In the genomic region with DNA sequence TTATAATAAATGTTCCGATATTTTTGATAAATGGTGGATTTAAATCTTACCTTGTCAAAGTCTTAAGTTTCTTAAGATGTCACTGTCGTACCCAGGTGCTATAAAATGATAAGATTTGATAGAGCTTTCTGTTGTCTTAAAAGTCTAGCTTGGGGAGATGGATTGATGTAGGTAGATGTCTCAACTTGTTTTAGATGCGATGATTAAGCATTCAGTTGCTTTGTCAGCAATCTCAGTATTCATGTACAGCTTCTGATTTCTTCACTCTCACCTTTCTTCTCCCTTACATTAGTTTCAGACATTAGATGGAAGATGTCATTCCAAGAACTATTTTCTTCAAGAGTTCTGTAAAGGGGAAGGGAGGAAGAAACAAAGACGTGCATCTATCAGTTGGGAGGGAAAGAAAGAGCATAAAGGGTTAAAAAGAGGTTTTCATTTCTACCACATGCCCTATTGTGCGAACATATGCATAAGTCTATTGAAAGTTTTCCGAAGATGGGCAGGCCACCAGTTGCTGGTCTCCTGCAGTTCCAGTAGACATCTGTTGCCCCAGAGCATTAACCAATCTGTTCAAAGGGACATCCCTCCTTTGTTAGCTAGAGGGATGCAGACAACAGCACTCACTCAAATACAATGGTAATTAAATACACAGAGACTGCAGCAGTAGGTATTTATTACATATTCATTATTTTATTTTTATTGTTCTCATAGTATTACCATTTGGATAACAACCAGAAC, we compare ENCODE assay signal across 18 cellular contexts. TPM values are rescaled to one million over a fixed set of nuclear protein-coding genes. Genes with fewer than 3 reads are reported as not detected.
DNase-seq lines count a peak whose midpoint lies in the region; ATAC-seq and TF ChIP-seq lines count a peak whose summit lies in the region.
"Had no signal": no experiment of that assay in that cellular context is flagged by ENCODE, and none has a peak within 500 bp of the region (broad histone marks: within the 10 kb centered on the region; RNA-seq: fewer than 3 reads in every experiment).

No MANE protein-coding gene starts in this region.

- no peak for TF ChIP-seq EP300 in ovary (IDR thresholded peaks at IDR 0.05)

- H3K4me1 ChIP-seq in RWPE2 (ENCODE audit: insufficient read depth, poor library complexity, severe bottlenecking) (peaks cover 19% of the 10 kb centered on the region), gastrocnemius medialis (peaks cover 3 to 30% of the 10 kb centered on the region in 2 donors), ovary (ENCODE audit: insufficient read depth) (peaks cover 3% of the 10 kb centered on the region)
- H3K4me1 ChIP-seq: lower lobe of right lung, pancreas had no signal

- TF ChIP-seq POLR2A in gastrocnemius medialis (IDR thresholded peaks at IDR 0.05) (no peak), ovary (IDR thresholded peaks at IDR 0.05) (no peak)

- no peaks in the 10 kb centered on the region for H3K9me3 Mint-ChIP-seq in activated T-cell treated with anti-CD3 and anti-CD28 coated beads, Interleukin-2, amount 50 U/mL, for 24 hours
- H3K9me3 Mint-ChIP-seq: activated CD4-positive, alpha-beta memory T cell treated with anti-CD3 and anti-CD28 coated beads, Interleukin-2, amount 10 ng/mL, durations not matched to agents 7 days and 5 days; central memory CD8-positive, alpha-beta T cell had no signal

- in situ Hi-C loops in gastrocnemius medialis (cut with MboI; ENCODE audit: low sequenced_read_pairs in 4 of 4), result no loop called here

- no peak overlapping the region for H3K27ac Mint-ChIP-seq in activated T-cell treated with anti-CD3 and anti-CD28 coated beads, Interleukin-2, amount 50 U/mL, for 24 hours
- H3K27ac Mint-ChIP-seq: activated CD4-positive, alpha-beta memory T cell treated with anti-CD3 and anti-CD28 coated beads, Interleukin-2, amount 10 ng/mL, durations not matched to agents 7 days and 5 days had no signal

- WGBS in ovary, 3 donors, result 79 to 97% (median 94%) methylated on average over 6 of the region's 6 CpGs

- H3K27ac ChIP-seq in RWPE2 (ENCODE audit: poor library complexity, severe bottlenecking) (no peak overlapping the region), gastrocnemius medialis (no peak overlapping the region), ovary (no peak overlapping the region)
- H3K27ac ChIP-seq: BLaER1, lower lobe of right lung, pancreas had no signal

- no peak overlapping the region for H3K4me3 Mint-ChIP-seq in activated T-cell treated with anti-CD3 and anti-CD28 coated beads, Interleukin-2, amount 50 U/mL, for 24 hours
- H3K4me3 Mint-ChIP-seq: activated CD4-positive, alpha-beta memory T cell treated with anti-CD3 and anti-CD28 coated beads, Interleukin-2, amount 10 ng/mL, durations not matched to agents 7 days and 5 days; central memory CD8-positive, alpha-beta T cell had no signal

- DNase-seq in DMS 273 (lab: John Stamatoyannopoulos, UW; ENCODE audit: unreplicated experiment) (peak; percentile 86), NCI-H1436 (lab: John Stamatoyannopoulos, UW) (peak; percentile 54), RWPE2 (ENCODE audit: low spot score) (no peak), left lobe of liver (ENCODE audit: low spot score) (no peak), mucosa of gallbladder (ENCODE audit: low spot score) (no peak), gastrocnemius medialis (no peak), ovary (no peak)
- DNase-seq in activated T-cell treated with anti-CD3 and anti-CD28 coated beads, Interleukin-2, amount 50 U/mL, for 24 hours, result no peak
- DNase-seq: activated CD4-positive, alpha-beta memory T cell treated with anti-CD3 and anti-CD28 coated beads, Interleukin-2, amount 10 ng/mL, durations not matched to agents 7 days and 5 days; activated naive CD4-positive, alpha-beta T cell treated with Interleukin-2 at 50 U/mL for 16 hours; erythroblast; H7; hippocampal formation; lower lobe of right lung; NCI-H1048; pancreas had no signal

- peaks cover 4% of the 10 kb centered on the region for H3K9me3 ChIP-seq in RWPE2 (ENCODE audit: severe bottlenecking)
- no peaks in the 10 kb centered on the region for H3K9me3 ChIP-seq in gastrocnemius medialis
- H3K9me3 ChIP-seq in ovary, result no peaks in the 10 kb centered on the region
- H3K9me3 ChIP-seq: lower lobe of right lung, pancreas had no signal

- H3K4me3 ChIP-seq in RWPE2 (ENCODE audit: severe bottlenecking) (no peak overlapping the region), gastrocnemius medialis (no peak overlapping the region), ovary (no peak overlapping the region)
- H3K4me3 ChIP-seq: BLaER1, lower lobe of right lung, pancreas had no signal

- intact Hi-C loops in gastrocnemius medialis (cut with DNase I; ENCODE audit: low total_unique reads), result no loop called here
- intact Hi-C loops in ovary (cut with DNase I), result no loop called here

- H3K36me3 Mint-ChIP-seq in activated T-cell treated with anti-CD3 and anti-CD28 coated beads, Interleukin-2, amount 50 U/mL, for 24 hours (ENCODE audit: low read depth), result no peaks in the 10 kb centered on the region

- peaks cover 17% of the 10 kb centered on the region for H3K36me3 ChIP-seq in RWPE2 (ENCODE audit: low read depth)
- no peaks in the 10 kb centered on the region for H3K36me3 ChIP-seq in gastrocnemius medialis
- no peaks in the 10 kb centered on the region for H3K36me3 ChIP-seq in ovary
- H3K36me3 ChIP-seq: lower lobe of right lung, pancreas had no signal

- peaks cover 11% of the 10 kb centered on the region for H3K27me3 Mint-ChIP-seq in activated T-cell treated with anti-CD3 and anti-CD28 coated beads, Interleukin-2, amount 50 U/mL, for 24 hours

- TF ChIP-seq CTCF in RWPE2 (IDR thresholded peaks at IDR 0.05; ENCODE audit: poor library complexity, severe bottlenecking), result no peak
- no peak for TF ChIP-seq CTCF in gastrocnemius medialis (IDR thresholded peaks at IDR 0.05 in 4 of 5, conservative IDR thresholded peaks at IDR 0.05 in 1 of 5)
- TF ChIP-seq CTCF in ovary (IDR thresholded peaks at IDR 0.05), result no peak

- H3K27me3 ChIP-seq in RWPE2 (ENCODE audit: insufficient read depth, poor library complexity, severe bottlenecking) (no peaks in the 10 kb centered on the region), gastrocnemius medialis (no peaks in the 10 kb centered on the region), ovary (no peaks in the 10 kb centered on the region)
- H3K27me3 ChIP-seq: BLaER1, pancreas had no signal

- ATAC-seq in RWPE2 (ENCODE audit: low read depth), result peak; percentile 70
- peak; percentile 15 for ATAC-seq in left lobe of liver
- ATAC-seq in gastrocnemius medialis, result no peak
- ATAC-seq: lower lobe of right lung had no signal

- H3K4me1 Mint-ChIP-seq in activated T-cell treated with anti-CD3 and anti-CD28 coated beads, Interleukin-2, amount 50 U/mL, for 24 hours (ENCODE audit: low read depth), result no peaks in the 10 kb centered on the region
- H3K4me1 Mint-ChIP-seq: activated CD4-positive, alpha-beta memory T cell treated with anti-CD3 and anti-CD28 coated beads, Interleukin-2, amount 10 ng/mL, durations not matched to agents 7 days and 5 days; central memory CD8-positive, alpha-beta T cell had no signal

RNA-seq across cellular contexts. Expression of gene ZC3H12C, which starts 38.4 kb away (rescaled TPM):
- total RNA-seq in left lobe of liver (4.7 TPM), mucosa of gallbladder (13.9 TPM), gastrocnemius medialis (10 to 100 TPM; 20.9 to 41.1 (median 30.9) TPM), ovary (10 to 100 TPM; 10.2 to 21.0 (median 17.7) TPM)
- 1 to 10 TPM; 2.5 to 7.5 TPM for polyA plus RNA-seq in ovary

Comparison
In these comparisons a context has a peak if more than half of its experiments do, and no peak if none do; other contexts are left out.
1. DNase-seq: peak in DMS 273 (single experiment) and NCI-H1436 (single experiment); none in RWPE2 (single experiment), left lobe of liver (single experiment), activated T-cell treated with anti-CD3 and anti-CD28 coated beads, Interleukin-2, amount 50 U/mL, for 24 hours (single experiment), mucosa of gallbladder (single experiment), gastrocnemius medialis (0 of 2) and ovary (0 of 5).
2. ATAC-seq: peak in RWPE2 (single experiment) and left lobe of liver (single experiment); none in gastrocnemius medialis (0 of 2).